20 cellular contexts compared by ENCODE assay signal in genomic region chr6:157961116-157961515, GRCh38. TPM values are rescaled to one million over a fixed set of nuclear protein-coding genes. Genes with fewer than 3 reads are reported as not detected.
A peak's percentile ranks its signal among the peaks of the same experiment; 100 is the strongest.
DNase-seq lines count a peak whose midpoint lies in the region; ATAC-seq, FAIRE-seq and TF ChIP-seq lines count a peak whose summit lies in the region.
"Had no signal": no experiment of that assay in that cellular context is flagged by ENCODE, and none has a peak within 500 bp of the region (broad histone marks: within the 10 kb centered on the region; RNA-seq: fewer than 3 reads in every experiment).

No MANE protein-coding gene starts in this region.

- ATAC-seq in HG02588 (IDR thresholded peaks at IDR 0.05; ENCODE audit: unreplicated experiment), result no peak

- H3K9me3 ChIP-seq in osteoblast (ENCODE audit: low read depth, low read length), result peaks cover 3% of the 10 kb centered on the region
- peaks cover 0 to 26% of the 10 kb centered on the region in 2 donors for H3K9me3 ChIP-seq in kidney (ENCODE audit: control insufficient read depth in 1 of 2, low read length in 2 of 2)

- DNase-seq in GM19239 (ENCODE audit: insufficient read length, low spot score), result no peak
- DNase-seq in H7, result peak; percentile 18
- peak; percentile 16 for DNase-seq in ecto neural progenitor cell (ENCODE audit: low spot score)
- DNase-seq in osteoblast (ENCODE audit: insufficient read length, low spot score, missing footprints), result no peak
- no peak for DNase-seq in kidney
- no peak for DNase-seq in RCC 7860 (ENCODE audit: low spot score)
- DNase-seq: ACHN; C1 segment of cervical spinal cord; CD8-positive, alpha-beta memory T cell; DMS79 treated with DMSO at 0.1 percent for 48 hours; KG1; MV-4-11; NCI-H1694 treated with DMSO at 0.1 percent for 48 hours; NCI-H2227 treated with DMSO at 0.1 percent for 48 hours; NCI-H510A treated with DMSO at 0.1 percent for 48 hours; NCI-H82; RPMI8226; SHP77 treated with DMSO at 0.1 percent for 48 hours; SK-N-SH had no signal

- H3K79me2 ChIP-seq in osteoblast (ENCODE audit: insufficient read depth, low read length), result no peaks in the 10 kb centered on the region

- H2AFZ ChIP-seq in osteoblast (ENCODE audit: low read length), result no peak overlapping the region

- no peaks in the 10 kb centered on the region for H4K20me1 ChIP-seq in osteoblast (ENCODE audit: insufficient read depth, low read length)

- no peak for TF ChIP-seq CTCF in osteoblast (IDR thresholded peaks at IDR 0.05; ENCODE audit: extremely low read depth, low read depth, low read length)
- TF ChIP-seq CTCF in kidney (IDR thresholded peaks at IDR 0.05; ENCODE audit: borderline replicate concordance, extremely low read depth, insufficient read depth), result no peak

- FAIRE-seq in GM19239 (lab: Jason Lieb, UNC), result peak; percentile 56
- no peak for FAIRE-seq in kidney (lab: Jason Lieb, UNC)
- FAIRE-seq in RCC 7860 (lab: Jason Lieb, UNC), result no peak

- H3K27ac ChIP-seq in osteoblast (ENCODE audit: low read depth, low read length) (peak overlapping the region; percentile 8), kidney (ENCODE audit: low read depth in 2 of 2, low read length in 2 of 2) (no peak overlapping the region)

- H3K4me3 ChIP-seq in H7 (ENCODE audit: insufficient read depth, low read depth, low read length) (no peak overlapping the region), osteoblast (ENCODE audit: insufficient read depth, low read length) (no peak overlapping the region), kidney (ENCODE audit: low read length in 2 of 2) (no peak overlapping the region)

- no peak overlapping the region for H3K4me2 ChIP-seq in osteoblast (ENCODE audit: insufficient read depth, low read length)

- H3K4me1 ChIP-seq in osteoblast (ENCODE audit: insufficient read depth, low read length) (peaks cover 32% of the 10 kb centered on the region), kidney (ENCODE audit: control insufficient read depth in 1 of 2, insufficient read depth in 1 of 2, low read depth in 1 of 2, low read length in 2 of 2) (no peaks in the 10 kb centered on the region)

- intact Hi-C loops in kidney (cut with DNase I), result no loop called here

- H3K27me3 ChIP-seq in H7 (ENCODE audit: control insufficient read depth, insufficient read depth, low read length) (no peaks in the 10 kb centered on the region), osteoblast (ENCODE audit: insufficient read depth, low read length) (no peaks in the 10 kb centered on the region)

- no peak overlapping the region for H3K9ac ChIP-seq in kidney (ENCODE audit: low read length in 2 of 2)

- H3K36me3 ChIP-seq in H7 (replicated peaks; ENCODE audit: control insufficient read depth, insufficient read depth, low read length) (no peaks in the 10 kb centered on the region), osteoblast (ENCODE audit: insufficient read depth, low read length) (no peaks in the 10 kb centered on the region), kidney (ENCODE audit: control insufficient read depth in 1 of 2, insufficient read depth in 2 of 2, low read length in 2 of 2) (no peaks in the 10 kb centered on the region)

RNA-seq across cellular contexts. Expression of gene SYNJ2, which starts 20.5 kb away (rescaled TPM):
- total RNA-seq in H7 (2014; rRNA removed; shearing (Covaris generic)), result 10.7 and 15.0 TPM in 2 replicates
- 91.6 and 94.8 TPM in 2 replicates for total RNA-seq in osteoblast
- total RNA-seq in kidney, result 15.8 TPM
- polyA plus RNA-seq in kidney (ENCODE audit: insufficient read depth, low read depth, low replicate concordance), result 1.7 TPM

Comparison
In these comparisons a context has a peak if more than half of its experiments do, and no peak if none do; other contexts are left out.
1. DNase-seq: peak in H7 (single experiment) and ecto neural progenitor cell (single experiment); none in GM19239 (single experiment), osteoblast (single experiment), kidney (single experiment) and RCC 7860 (single experiment).